Comparison of ENCODE assay signal across 12 cellular contexts in the genomic region with DNA sequence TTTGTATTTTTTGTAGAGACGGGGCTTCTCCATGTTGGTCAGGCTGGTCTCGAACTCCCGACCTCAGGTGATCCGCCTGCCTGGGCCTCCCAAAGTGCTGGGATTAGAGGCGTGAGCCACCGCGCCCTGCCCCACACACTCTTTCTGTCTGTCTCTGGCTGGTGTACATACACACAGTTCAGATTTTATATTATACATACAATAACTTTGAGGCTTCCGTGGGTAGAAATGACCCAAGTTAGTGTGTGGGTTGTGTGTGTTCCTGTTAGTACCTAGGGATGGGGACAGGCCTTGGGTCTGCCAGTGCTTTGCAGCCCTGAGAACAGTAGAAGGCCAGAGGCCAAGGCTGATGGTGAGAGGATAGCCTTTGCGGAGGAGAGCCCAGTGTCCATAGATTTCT. TPM values are rescaled to one million over a fixed set of nuclear protein-coding genes. Genes with fewer than 3 reads are reported as not detected.
DNase-seq lines count a peak whose midpoint lies in the region; ATAC-seq and TF ChIP-seq lines count a peak whose summit lies in the region.
"Had no signal": no experiment of that assay in that cellular context is flagged by ENCODE, and none has a peak within 500 bp of the region (broad histone marks: within the 10 kb centered on the region; RNA-seq: fewer than 3 reads in every experiment).

No MANE protein-coding gene starts in this region.

- 94% methylated on average over 9 of the region's 9 CpGs for WGBS in right cardiac atrium

- no peak for ATAC-seq in right cardiac atrium
- ATAC-seq in left ventricle myocardium superior, result no peak
- no peak for ATAC-seq in GM19395 (IDR thresholded peaks at IDR 0.05; ENCODE audit: unreplicated experiment)
- no peak for ATAC-seq in HG02571 (IDR thresholded peaks at IDR 0.05; ENCODE audit: unreplicated experiment)
- ATAC-seq: foreskin keratinocyte had no signal

- H3K36me3 Mint-ChIP-seq in chondrocyte (ENCODE audit: low read depth), result peaks cover 35% of the 10 kb centered on the region
- peaks cover 32% of the 10 kb centered on the region for H3K36me3 Mint-ChIP-seq in osteocyte (ENCODE audit: unreplicated experiment)

- H3K4me3 ChIP-seq in right cardiac atrium (ENCODE audit: low read length), result peak overlapping the region; percentile 41
- H3K4me3 ChIP-seq: PC-9 had no signal

- H3K9me3 Mint-ChIP-seq in chondrocyte (ENCODE audit: low read depth) (no peaks in the 10 kb centered on the region), osteocyte (ENCODE audit: unreplicated experiment) (no peaks in the 10 kb centered on the region)

- TF ChIP-seq CTCF in chondrocyte (IDR thresholded peaks at IDR 0.05) (no peak), osteocyte (IDR thresholded peaks at IDR 0.05) (no peak), GM10266 (IDR thresholded peaks at IDR 0.05; ENCODE audit: control insufficient read depth, insufficient read depth, low read depth, missing control alignments) (no peak)

- H3K9me3 ChIP-seq in right cardiac atrium (ENCODE audit: control insufficient read depth, low read length), result no peaks in the 10 kb centered on the region

- H3K27ac ChIP-seq in right cardiac atrium (ENCODE audit: low read length), result peak overlapping the region; percentile 64
- H3K27ac ChIP-seq: foreskin keratinocyte, PC-9 had no signal

- H3K4me3 Mint-ChIP-seq in chondrocyte (ENCODE audit: unreplicated experiment) (peak overlapping the region; percentile 87), osteocyte (ENCODE audit: unreplicated experiment) (peak overlapping the region; percentile 10)

- no peak overlapping the region for H3K27ac Mint-ChIP-seq in chondrocyte (ENCODE audit: unreplicated experiment)
- H3K27ac Mint-ChIP-seq in osteocyte (ENCODE audit: unreplicated experiment), result no peak overlapping the region

- DNase-seq in right cardiac atrium, result no peak
- no peak for DNase-seq in left ventricle myocardium superior
- no peak for DNase-seq in chondrocyte (ENCODE audit: low spot score)
- DNase-seq in osteocyte (ENCODE audit: extremely low spot score, unreplicated experiment), result no peak
- no peak for DNase-seq in OCI-M1 (lab: John Stamatoyannopoulos, UW)
- no peak for DNase-seq in GM10266 (ENCODE audit: extremely low spot score)
- DNase-seq: central memory CD4-positive, alpha-beta T cell; foreskin keratinocyte; GDM1; PC-9 had no signal

- peaks cover 32% of the 10 kb centered on the region for H3K4me1 Mint-ChIP-seq in chondrocyte (ENCODE audit: low read depth)
- peaks cover 20% of the 10 kb centered on the region for H3K4me1 Mint-ChIP-seq in osteocyte (ENCODE audit: unreplicated experiment)

- peaks cover 17% of the 10 kb centered on the region for H3K27me3 Mint-ChIP-seq in chondrocyte (ENCODE audit: low read depth)
- H3K27me3 Mint-ChIP-seq in osteocyte (ENCODE audit: unreplicated experiment), result peaks cover 11% of the 10 kb centered on the region

- no peaks in the 10 kb centered on the region for H3K27me3 ChIP-seq in right cardiac atrium (ENCODE audit: control insufficient read depth, insufficient read depth)

- intact Hi-C loops in right cardiac atrium (cut with DNase I) (loop anchor here (5.0 to 10.0 kb wide), 3 partner anchors 110 to 123 kb away; no protein-coding TSS in a partner anchor), left ventricle myocardium superior (cut with micrococcal nuclease) (no loop called here)

- peaks cover 48% of the 10 kb centered on the region for H3K4me1 ChIP-seq in right cardiac atrium (ENCODE audit: control insufficient read depth, insufficient read depth, low read length)
- H3K4me1 ChIP-seq: foreskin keratinocyte had no signal

RNA-seq across cellular contexts. Expression of a gene that starts 2.8 kb away (rescaled TPM):
- total RNA-seq in right cardiac atrium (10 to 100 TPM; 61.5 to 89.7 (median 79.4) TPM), left ventricle myocardium superior (67.3 TPM), chondrocyte (18.5 to 22.0 TPM (median 21.9 TPM) in 3 replicates), osteocyte (19.1 and 20.3 TPM in 2 replicates)
- polyA plus RNA-seq in right cardiac atrium, result 49.8 TPM
- total RNA-seq: foreskin keratinocyte had no signal
- polyA plus RNA-seq: foreskin keratinocyte had no signal
